Comparison of ENCODE assay signal across 8 cellular contexts in genomic region chr16:23803591-23804123, GRCh38. TPM values are rescaled to one million over a fixed set of nuclear protein-coding genes. Genes with fewer than 3 reads are reported as not detected.
DNase-seq lines count a peak whose midpoint lies in the region; ATAC-seq and TF ChIP-seq lines count a peak whose summit lies in the region.

No MANE protein-coding gene starts in this region.

- H3K9me3 ChIP-seq in esophagus muscularis mucosa (no peaks in the 10 kb centered on the region), neutrophil (no peaks in the 10 kb centered on the region), thoracic aorta (no peaks in the 10 kb centered on the region)

- intact Hi-C loops in esophagus muscularis mucosa (cut with DNase I) = loop anchor here (2.0 to 10.0 kb wide), 2 partner anchors 207 to 701 kb away; no protein-coding TSS in a partner anchor

- H3K4me1 ChIP-seq in esophagus muscularis mucosa (peaks cover 0 to 9% (median 3%) of the 10 kb centered on the region in 4 donors), neutrophil (ENCODE audit: control insufficient read depth in 1 of 2, insufficient read depth in 1 of 2, low read depth in 1 of 2, low read length in 1 of 2) (peaks cover 22 to 37% of the 10 kb centered on the region in 2 experiments), thoracic aorta (ENCODE audit: control insufficient read depth in 1 of 2, low read depth in 2 of 2) (no peaks in the 10 kb centered on the region)

- no peaks in the 10 kb centered on the region for H3K36me3 ChIP-seq in esophagus muscularis mucosa
- H3K36me3 ChIP-seq in neutrophil = no peaks in the 10 kb centered on the region
- H3K36me3 ChIP-seq in thoracic aorta = no peaks in the 10 kb centered on the region

- TF ChIP-seq EP300 in esophagus muscularis mucosa (IDR thresholded peaks at IDR 0.05) = no peak

- 9% methylated on average over 9 of the region's 9 CpGs for WGBS in esophagus muscularis mucosa

- peak; percentile 52 for DNase-seq in ELR (ENCODE audit: low read depth)
- peak; percentile 53 for DNase-seq in NOMO-1 treated with DMSO at 0.1 percent for 48 hours (lab: John Stamatoyannopoulos, UW; ENCODE audit: unreplicated experiment)
- peak; percentile 32 for DNase-seq in activated CD8-positive, alpha-beta memory T cell treated with anti-CD3 and anti-CD28 coated beads, Interleukin-2, amount 50 U/mL, for 24 hours (ENCODE audit: extremely low read depth)
- DNase-seq in esophagus muscularis mucosa (ENCODE audit: extremely low spot score) = no peak
- no peak for DNase-seq in thoracic aorta (ENCODE audit: low spot score)

- TF ChIP-seq CTCF in esophagus muscularis mucosa (IDR thresholded peaks at IDR 0.05) (peak; percentile 43 to 48 (median 48)), neutrophil (IDR thresholded peaks at IDR 0.05) (peak; percentile 74), thoracic aorta (IDR thresholded peaks at IDR 0.05) (peak; percentile 22)

- H3K27ac ChIP-seq in esophagus muscularis mucosa (replicated peaks in 1 of 4) = no peak overlapping the region
- no peak overlapping the region for H3K27ac ChIP-seq in neutrophil
- H3K27ac ChIP-seq in thoracic aorta = no peak overlapping the region

- TF ChIP-seq POLR2A in esophagus muscularis mucosa (IDR thresholded peaks at IDR 0.05; ENCODE audit: low read depth) = no peak

- ATAC-seq in HG02610 (IDR thresholded peaks at IDR 0.05; ENCODE audit: unreplicated experiment) (peak; percentile 58), thoracic aorta (ENCODE audit: insufficient number of reproducible peaks, low FRiP score, low read depth) (no peak), GM21737 (IDR thresholded peaks at IDR 0.05; ENCODE audit: unreplicated experiment) (no peak)

- H3K27me3 ChIP-seq in esophagus muscularis mucosa = peaks cover 0 to 19% (median 0%) of the 10 kb centered on the region in 4 donors
- no peaks in the 10 kb centered on the region for H3K27me3 ChIP-seq in neutrophil
- H3K27me3 ChIP-seq in thoracic aorta (replicated peaks; ENCODE audit: insufficient read depth) = no peaks in the 10 kb centered on the region

- H3K4me3 ChIP-seq in esophagus muscularis mucosa = no peak overlapping the region
- H3K4me3 ChIP-seq in neutrophil (ENCODE audit: low read depth in 1 of 2, low read length in 1 of 2) = no peak overlapping the region
- H3K4me3 ChIP-seq in thoracic aorta = peak overlapping the region; percentile 35

RNA-seq across cellular contexts. Expression of gene PRKCB, which starts 32.1 kb away (rescaled TPM):
- total RNA-seq in esophagus muscularis mucosa (10 to 100 TPM in 2 of 4 donors, 1 to 10 TPM in 2; 5.8 to 15.6 (median 9.7) TPM), thoracic aorta (1 to 10 TPM; 3.4 to 7.5 TPM)

RNA-seq across cellular contexts. Expression of gene CHP2, which starts 48.8 kb away (rescaled TPM):
- total RNA-seq in esophagus muscularis mucosa (not detected), thoracic aorta (not detected)

Comparison
In these comparisons a context has a peak if more than half of its experiments do, and no peak if none do; other contexts are left out.
1. DNase-seq: peak in ELR (single experiment), NOMO-1 treated with DMSO at 0.1 percent for 48 hours (single experiment) and activated CD8-positive, alpha-beta memory T cell treated with anti-CD3 and anti-CD28 coated beads, Interleukin-2, amount 50 U/mL, for 24 hours (single experiment); none in esophagus muscularis mucosa (single experiment) and thoracic aorta (single experiment).
2. CTCF ChIP-seq: peak in every context shown above with its lines; median percentile 74 in neutrophil; 48 in esophagus muscularis mucosa; 22 in thoracic aorta.